2 cellular contexts compared by ENCODE assay signal in the genomic region with DNA sequence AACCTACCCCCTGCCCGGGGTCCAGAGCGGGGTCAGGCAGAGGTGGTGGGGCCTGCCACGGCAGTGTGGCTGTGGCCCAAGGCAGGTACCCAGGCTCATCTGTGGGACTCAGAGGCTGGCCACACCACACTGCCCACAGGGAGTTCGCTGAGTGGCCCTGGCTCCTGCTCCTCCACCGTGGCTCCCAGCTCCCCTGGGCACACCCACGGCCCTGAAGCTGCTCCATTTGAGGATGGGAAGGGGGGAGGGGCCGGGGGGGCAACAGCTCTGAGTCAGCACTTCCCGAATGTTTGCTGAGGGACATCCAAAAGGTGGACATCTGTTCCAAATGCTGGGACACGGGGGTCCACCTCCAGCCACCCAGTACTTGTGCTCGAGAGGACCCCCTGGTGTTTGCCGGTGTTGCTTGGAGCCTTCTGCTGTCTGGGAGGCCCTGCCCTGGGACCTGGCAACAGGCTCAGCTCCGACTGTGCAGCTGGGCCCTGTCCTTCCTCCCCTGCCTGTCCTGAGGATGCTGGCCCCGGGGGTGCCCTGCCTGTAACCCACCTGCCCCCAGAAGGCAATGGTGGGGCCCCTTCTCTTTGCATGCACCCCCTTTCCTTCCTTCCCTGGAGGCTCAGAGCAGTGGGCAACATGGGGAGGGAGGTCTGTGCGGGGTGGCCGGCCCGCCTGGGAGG.
TF ChIP-seq lines count a peak whose summit lies in the region.

No MANE protein-coding gene starts in this region.

TF ChIP-seq in Ishikawa, 13 proteins besides CTCF, POLR2A, EP300 and RAD21:
- TF ChIP-seq CREB1 (IDR thresholded peaks at IDR 0.05; ENCODE audit: low read depth) (0 out of 2 replicates have a peak, but pooled peaks have one; percentile 12), TAF1 (IDR thresholded peaks at IDR 0.05; ENCODE audit: low read depth) (no peak), ZBTB7A (IDR thresholded peaks at IDR 0.05; ENCODE audit: low read depth) (peak; percentile 61; the same call in 1 of the 2 replicates), EGR1 (IDR thresholded peaks at IDR 0.05) (no peak)
- TF ChIP-seq, protein P1, sequence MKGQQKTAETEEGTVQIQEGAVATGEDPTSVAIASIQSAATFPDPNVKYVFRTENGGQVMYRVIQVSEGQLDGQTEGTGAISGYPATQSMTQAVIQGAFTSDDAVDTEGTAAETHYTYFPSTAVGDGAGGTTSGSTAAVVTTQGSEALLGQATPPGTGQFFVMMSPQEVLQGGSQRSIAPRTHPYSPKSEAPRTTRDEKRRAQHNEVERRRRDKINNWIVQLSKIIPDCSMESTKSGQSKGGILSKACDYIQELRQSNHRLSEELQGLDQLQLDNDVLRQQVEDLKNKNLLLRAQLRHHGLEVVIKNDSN (IDR thresholded peaks at IDR 0.05), result no peak
- TF ChIP-seq, protein P2, sequence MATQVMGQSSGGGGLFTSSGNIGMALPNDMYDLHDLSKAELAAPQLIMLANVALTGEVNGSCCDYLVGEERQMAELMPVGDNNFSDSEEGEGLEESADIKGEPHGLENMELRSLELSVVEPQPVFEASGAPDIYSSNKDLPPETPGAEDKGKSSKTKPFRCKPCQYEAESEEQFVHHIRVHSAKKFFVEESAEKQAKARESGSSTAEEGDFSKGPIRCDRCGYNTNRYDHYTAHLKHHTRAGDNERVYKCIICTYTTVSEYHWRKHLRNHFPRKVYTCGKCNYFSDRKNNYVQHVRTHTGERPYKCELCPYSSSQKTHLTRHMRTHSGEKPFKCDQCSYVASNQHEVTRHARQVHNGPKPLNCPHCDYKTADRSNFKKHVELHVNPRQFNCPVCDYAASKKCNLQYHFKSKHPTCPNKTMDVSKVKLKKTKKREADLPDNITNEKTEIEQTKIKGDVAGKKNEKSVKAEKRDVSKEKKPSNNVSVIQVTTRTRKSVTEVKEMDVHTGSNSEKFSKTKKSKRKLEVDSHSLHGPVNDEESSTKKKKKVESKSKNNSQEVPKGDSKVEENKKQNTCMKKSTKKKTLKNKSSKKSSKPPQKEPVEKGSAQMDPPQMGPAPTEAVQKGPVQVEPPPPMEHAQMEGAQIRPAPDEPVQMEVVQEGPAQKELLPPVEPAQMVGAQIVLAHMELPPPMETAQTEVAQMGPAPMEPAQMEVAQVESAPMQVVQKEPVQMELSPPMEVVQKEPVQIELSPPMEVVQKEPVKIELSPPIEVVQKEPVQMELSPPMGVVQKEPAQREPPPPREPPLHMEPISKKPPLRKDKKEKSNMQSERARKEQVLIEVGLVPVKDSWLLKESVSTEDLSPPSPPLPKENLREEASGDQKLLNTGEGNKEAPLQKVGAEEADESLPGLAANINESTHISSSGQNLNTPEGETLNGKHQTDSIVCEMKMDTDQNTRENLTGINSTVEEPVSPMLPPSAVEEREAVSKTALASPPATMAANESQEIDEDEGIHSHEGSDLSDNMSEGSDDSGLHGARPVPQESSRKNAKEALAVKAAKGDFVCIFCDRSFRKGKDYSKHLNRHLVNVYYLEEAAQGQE (IDR thresholded peaks at IDR 0.05; ENCODE audit: low read depth), result no peak

TF ChIP-seq in endothelial cell of umbilical vein, 7 proteins besides CTCF, POLR2A, EP300 and RAD21:
- TF ChIP-seq JUN (IDR thresholded peaks at IDR 0.05; ENCODE audit: borderline replicate concordance, insufficient read depth, insufficient read length, low read depth), result no peak
- TF ChIP-seq MYC (IDR thresholded peaks at IDR 0.05; ENCODE audit: low read depth, low read length), result no peak
- no peak for TF ChIP-seq FOS (IDR thresholded peaks at IDR 0.05; ENCODE audit: borderline replicate concordance, insufficient read depth, low read length)
- TF ChIP-seq, protein P3, sequence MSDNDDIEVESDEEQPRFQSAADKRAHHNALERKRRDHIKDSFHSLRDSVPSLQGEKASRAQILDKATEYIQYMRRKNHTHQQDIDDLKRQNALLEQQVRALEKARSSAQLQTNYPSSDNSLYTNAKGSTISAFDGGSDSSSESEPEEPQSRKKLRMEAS (IDR thresholded peaks at IDR 0.05; ENCODE audit: insufficient read depth, insufficient read length), result no peak
- TF ChIP-seq EZH2 (IDR thresholded peaks at IDR 0.05; ENCODE audit: borderline replicate concordance, low read depth, low read length, severe bottlenecking), result no peak
- no peak for TF ChIP-seq GATA2 (IDR thresholded peaks at IDR 0.05; ENCODE audit: insufficient read depth, insufficient read length, low read depth, low read length)
- no peak for TF ChIP-seq POLR2AphosphoS5 (IDR thresholded peaks at IDR 0.05; ENCODE audit: insufficient read depth, low read depth, low read length)
